ENCODE assay signal across 19 cellular contexts in genomic region chr5:949275-949543, GRCh38. TPM values are rescaled to one million over a fixed set of nuclear protein-coding genes. Genes with fewer than 3 reads are reported as not detected.
"Had no signal": no experiment of that assay in that cellular context is flagged by ENCODE, and none has a peak within 500 bp of the region (broad histone marks: within the 10 kb centered on the region; RNA-seq: fewer than 3 reads in every experiment).

No MANE protein-coding gene starts in this region.

- H3K9me3 ChIP-seq: SK-N-SH had no signal

- H3K27me3 ChIP-seq: MG63 had no signal

- DNase-seq: IMR-90, Karpas-422, KG1, MG63, NCI-H1092, NCI-H1105 treated with DMSO at 0.1 percent for 48 hours, NCI-H1417 treated with DMSO at 0.1 percent for 48 hours, NCI-H1694 treated with DMSO at 0.1 percent for 48 hours, NCI-H1930, NCI-H2107, NCI-H2227 treated with DMSO at 0.1 percent for 48 hours, NCI-H524, NCI-H526 treated with DMSO at 0.1 percent for 48 hours, RPMI8226, SHP77, SK-N-SH, SW 1271 had no signal

- H3K36me3 ChIP-seq: MG63 had no signal

- H3K9ac ChIP-seq: SK-N-SH had no signal

- H3K4me2 ChIP-seq: SK-N-SH had no signal

- H3K4me3 ChIP-seq: MG63 had no signal

- ATAC-seq: HepG2 had no signal

RNA-seq across cellular contexts. Expression of gene NKD2, which starts 59.4 kb away (rescaled TPM):
- total RNA-seq: HT1080, IMR-90 had no signal
- polyA plus RNA-seq: IMR-90, SK-N-SH had no signal
